ENCODE assay signal across 26 cellular contexts in genomic region chr18:7805096-7805495, GRCh38.
A peak's percentile ranks its signal among the peaks of the same experiment; 100 is the strongest.
DNase-seq lines count a peak whose midpoint lies in the region; ATAC-seq, FAIRE-seq and TF ChIP-seq lines count a peak whose summit lies in the region.
"Had no signal": no experiment of that assay in that cellular context is flagged by ENCODE, and none has a peak within 500 bp of the region (broad histone marks: within the 10 kb centered on the region; RNA-seq: fewer than 3 reads in every experiment).

No MANE protein-coding gene starts in this region.

- WGBS in pancreas, 2 donors: 92 to 95% methylated on average over 2 of the region's 2 CpGs

- peaks cover 2% of the 10 kb centered on the region for H3K9me3 Mint-ChIP-seq in activated T-cell treated with anti-CD3 and anti-CD28 coated beads, Interleukin-2, amount 50 U/mL, for 24 hours
- H3K9me3 Mint-ChIP-seq in activated T-cell treated with anti-CD3 and anti-CD28 coated beads, Interleukin-2, amount 50 U/mL, for 4 hours: no peaks in the 10 kb centered on the region
- no peaks in the 10 kb centered on the region for H3K9me3 Mint-ChIP-seq in activated T-helper 2 cell treated with anti-CD3 and anti-CD28 coated beads, Interferon-gamma antibody, Interleukin-2, Interleukin-4, amounts not matched to agents 10 μg/mL and 5 μg/mL and 100 μg/mL, durations not matched to agents 14 hours and 24 hours and 36 hours
- no peaks in the 10 kb centered on the region for H3K9me3 Mint-ChIP-seq in stimulated activated effector memory CD8-positive, alpha-beta T cell treated with anti-CD3 and anti-CD28 coated beads, Interleukin-12 subunit alpha, Interleukin-12 subunit beta, amount 100 ng/mL, for 72 hours
- H3K9me3 Mint-ChIP-seq: CD4-positive, alpha-beta T cell; CD8-positive, alpha-beta T cell had no signal

- peak overlapping the region; percentile 42 for H3K27ac Mint-ChIP-seq in activated T-cell treated with anti-CD3 and anti-CD28 coated beads, Interleukin-2, amount 50 U/mL, for 24 hours
- H3K27ac Mint-ChIP-seq in activated T-helper 2 cell treated with anti-CD3 and anti-CD28 coated beads, Interferon-gamma antibody, Interleukin-2, Interleukin-4, amounts not matched to agents 10 μg/mL and 5 μg/mL and 100 μg/mL, durations not matched to agents 14 hours and 24 hours and 36 hours: peak overlapping the region; percentile 26
- H3K27ac Mint-ChIP-seq in stimulated activated effector memory CD8-positive, alpha-beta T cell treated with anti-CD3 and anti-CD28 coated beads, Interleukin-12 subunit alpha, Interleukin-12 subunit beta, amount 100 ng/mL, for 72 hours: no peak overlapping the region
- H3K27ac Mint-ChIP-seq: B cell; CD4-positive, alpha-beta T cell; CD8-positive, alpha-beta T cell had no signal

- no peaks in the 10 kb centered on the region for H3F3A ChIP-seq in neural cell (ENCODE audit: insufficient read depth, low read length, poor library complexity, severe bottlenecking)

- H3K27me3 ChIP-seq in neural cell (ENCODE audit: insufficient read depth, low read depth, low read length) (no peaks in the 10 kb centered on the region), pancreas (no peaks in the 10 kb centered on the region)
- H3K27me3 ChIP-seq: BLaER1 treated with 17β-estradiol and CSF1 and Interleukin-3, amounts not matched to agents 10 nM and 100 nM had no signal

- no peak for FAIRE-seq in pancreas (lab: Jason Lieb, UNC)
- FAIRE-seq: A549, GM12878, GM12892, GM18507 had no signal

- no peaks in the 10 kb centered on the region for H3K36me3 Mint-ChIP-seq in activated T-cell treated with anti-CD3 and anti-CD28 coated beads, Interleukin-2, amount 50 U/mL, for 24 hours (ENCODE audit: low read depth)
- H3K36me3 Mint-ChIP-seq in activated T-cell treated with anti-CD3 and anti-CD28 coated beads, Interleukin-2, amount 50 U/mL, for 4 hours (ENCODE audit: insufficient read depth): no peaks in the 10 kb centered on the region
- H3K36me3 Mint-ChIP-seq in activated T-helper 2 cell treated with anti-CD3 and anti-CD28 coated beads, Interferon-gamma antibody, Interleukin-2, Interleukin-4, amounts not matched to agents 10 μg/mL and 5 μg/mL and 100 μg/mL, durations not matched to agents 14 hours and 24 hours and 36 hours (ENCODE audit: low read depth): no peaks in the 10 kb centered on the region
- no peaks in the 10 kb centered on the region for H3K36me3 Mint-ChIP-seq in stimulated activated effector memory CD8-positive, alpha-beta T cell treated with anti-CD3 and anti-CD28 coated beads, Interleukin-12 subunit alpha, Interleukin-12 subunit beta, amount 100 ng/mL, for 72 hours
- H3K36me3 Mint-ChIP-seq: CD8-positive, alpha-beta T cell had no signal

- no peak for DNase-seq in activated T-cell treated with anti-CD3 and anti-CD28 coated beads, Interleukin-2, amount 50 U/mL, for 24 hours
- no peak for DNase-seq in activated T-cell treated with anti-CD3 and anti-CD28 coated beads, Interleukin-2, amount 50 U/mL, for 4 hours
- DNase-seq in activated T-helper 2 cell treated with anti-CD3 and anti-CD28 coated beads, Interferon-gamma antibody, Interleukin-2, Interleukin-4, amounts not matched to agents 10 μg/mL and 5 μg/mL and 100 μg/mL, durations not matched to agents 14 hours and 24 hours and 36 hours (ENCODE audit: low spot score): no peak
- no peak for DNase-seq in stimulated activated effector memory CD8-positive, alpha-beta T cell treated with anti-CD3 and anti-CD28 coated beads, Interleukin-12 subunit alpha, Interleukin-12 subunit beta, amount 100 ng/mL, for 72 hours (ENCODE audit: low spot score in 2 of 2)
- no peak for DNase-seq in pancreas
- DNase-seq: AML-193; CD4-positive, alpha-beta T cell; CD8-positive, alpha-beta T cell; DMS 273 treated with DMSO at 0.1 percent for 48 hours; DMS153; DMS53; DMS79; DND-41; EL; GDM1 had no signal

- H2AFZ ChIP-seq in neural cell (ENCODE audit: low read depth, low read length): no peak overlapping the region

- H3K4me2 ChIP-seq in neural cell (ENCODE audit: low read length): no peak overlapping the region
- H3K4me2 ChIP-seq: BLaER1 treated with 17β-estradiol and CSF1 and Interleukin-3, amounts not matched to agents 10 nM and 100 nM had no signal

- no peak overlapping the region for H3K4me3 Mint-ChIP-seq in activated T-cell treated with anti-CD3 and anti-CD28 coated beads, Interleukin-2, amount 50 U/mL, for 24 hours
- H3K4me3 Mint-ChIP-seq in activated T-cell treated with anti-CD3 and anti-CD28 coated beads, Interleukin-2, amount 50 U/mL, for 4 hours: no peak overlapping the region
- no peak overlapping the region for H3K4me3 Mint-ChIP-seq in activated T-helper 2 cell treated with anti-CD3 and anti-CD28 coated beads, Interferon-gamma antibody, Interleukin-2, Interleukin-4, amounts not matched to agents 10 μg/mL and 5 μg/mL and 100 μg/mL, durations not matched to agents 14 hours and 24 hours and 36 hours (ENCODE audit: low read depth)
- no peak overlapping the region for H3K4me3 Mint-ChIP-seq in stimulated activated effector memory CD8-positive, alpha-beta T cell treated with anti-CD3 and anti-CD28 coated beads, Interleukin-12 subunit alpha, Interleukin-12 subunit beta, amount 100 ng/mL, for 72 hours
- H3K4me3 Mint-ChIP-seq: B cell; CD4-positive, alpha-beta T cell; CD8-positive, alpha-beta T cell had no signal

- H3K27ac ChIP-seq in neural cell (ENCODE audit: low read length) (no peak overlapping the region), pancreas (no peak overlapping the region)
- H3K27ac ChIP-seq: 22Rv1; BLaER1 treated with 17β-estradiol and CSF1 and Interleukin-3, amounts not matched to agents 10 nM and 100 nM; C4-2B had no signal

- H3K4me1 Mint-ChIP-seq in activated T-cell treated with anti-CD3 and anti-CD28 coated beads, Interleukin-2, amount 50 U/mL, for 24 hours (ENCODE audit: low read depth): peaks cover 3% of the 10 kb centered on the region
- no peaks in the 10 kb centered on the region for H3K4me1 Mint-ChIP-seq in activated T-cell treated with anti-CD3 and anti-CD28 coated beads, Interleukin-2, amount 50 U/mL, for 4 hours (ENCODE audit: low read depth)
- peaks cover 7% of the 10 kb centered on the region for H3K4me1 Mint-ChIP-seq in activated T-helper 2 cell treated with anti-CD3 and anti-CD28 coated beads, Interferon-gamma antibody, Interleukin-2, Interleukin-4, amounts not matched to agents 10 μg/mL and 5 μg/mL and 100 μg/mL, durations not matched to agents 14 hours and 24 hours and 36 hours (ENCODE audit: low read depth)
- H3K4me1 Mint-ChIP-seq in stimulated activated effector memory CD8-positive, alpha-beta T cell treated with anti-CD3 and anti-CD28 coated beads, Interleukin-12 subunit alpha, Interleukin-12 subunit beta, amount 100 ng/mL, for 72 hours: no peaks in the 10 kb centered on the region
- H3K4me1 Mint-ChIP-seq: B cell had no signal

- no peak overlapping the region for H3K4me3 ChIP-seq in neural cell (ENCODE audit: low read length)
- no peak overlapping the region for H3K4me3 ChIP-seq in pancreas
- H3K4me3 ChIP-seq: A549; BLaER1 treated with 17β-estradiol and CSF1 and Interleukin-3, amounts not matched to agents 10 nM and 100 nM; GM12878 had no signal

- H3K4me1 ChIP-seq in pancreas: no peaks in the 10 kb centered on the region

- no peaks in the 10 kb centered on the region for H4K20me1 ChIP-seq in neural cell (ENCODE audit: insufficient read depth)
- H4K20me1 ChIP-seq: BLaER1 treated with 17β-estradiol and CSF1 and Interleukin-3, amounts not matched to agents 10 nM and 100 nM had no signal

- TF ChIP-seq CTCF in neural cell (IDR thresholded peaks at IDR 0.05; ENCODE audit: poor library complexity, severe bottlenecking) (no peak), pancreas (IDR thresholded peaks at IDR 0.05) (no peak)

- no peaks in the 10 kb centered on the region for H3K9me2 ChIP-seq in neural cell (ENCODE audit: insufficient read depth, low read length)

- TF ChIP-seq EP300 in neural cell (conservative IDR thresholded peaks at IDR 0.05; ENCODE audit: poor library complexity, severe bottlenecking): peak; percentile 51

- H3K79me2 ChIP-seq in neural cell (replicated peaks; ENCODE audit: insufficient read depth, low read length): no peaks in the 10 kb centered on the region

- H3K27me3 Mint-ChIP-seq in activated T-cell treated with anti-CD3 and anti-CD28 coated beads, Interleukin-2, amount 50 U/mL, for 24 hours: no peaks in the 10 kb centered on the region
- no peaks in the 10 kb centered on the region for H3K27me3 Mint-ChIP-seq in activated T-cell treated with anti-CD3 and anti-CD28 coated beads, Interleukin-2, amount 50 U/mL, for 4 hours (ENCODE audit: low read depth)
- no peaks in the 10 kb centered on the region for H3K27me3 Mint-ChIP-seq in activated T-helper 2 cell treated with anti-CD3 and anti-CD28 coated beads, Interferon-gamma antibody, Interleukin-2, Interleukin-4, amounts not matched to agents 10 μg/mL and 5 μg/mL and 100 μg/mL, durations not matched to agents 14 hours and 24 hours and 36 hours (ENCODE audit: low read depth)
- H3K27me3 Mint-ChIP-seq: B cell; CD4-positive, alpha-beta T cell had no signal

- TF ChIP-seq RAD21 in neural cell (conservative IDR thresholded peaks at IDR 0.05): no peak

- H3K9me3 ChIP-seq in neural cell (ENCODE audit: low read length) (no peaks in the 10 kb centered on the region), pancreas (no peaks in the 10 kb centered on the region)
- H3K9me3 ChIP-seq: A549; BLaER1 treated with 17β-estradiol and CSF1 and Interleukin-3, amounts not matched to agents 10 nM and 100 nM had no signal

- no peak overlapping the region for H3K9ac ChIP-seq in neural cell (ENCODE audit: low read length)
- H3K9ac ChIP-seq: BLaER1 treated with 17β-estradiol and CSF1 and Interleukin-3, amounts not matched to agents 10 nM and 100 nM had no signal

- intact Hi-C loops in activated T-helper 2 cell treated with anti-CD3 and anti-CD28 coated beads, Interferon-gamma antibody, Interleukin-2, Interleukin-4, amounts not matched to agents 10 μg/mL and 5 μg/mL and 100 μg/mL, durations not matched to agents 14 hours and 24 hours and 36 hours (cut with micrococcal nuclease): no loop called here
- intact Hi-C loops in pancreas (cut with DNase I): no loop called here

- ATAC-seq in activated T-cell treated with anti-CD3 and anti-CD28 coated beads, Interleukin-2, amount 50 U/mL, for 4 hours: no peak
- peak; percentile 66 for ATAC-seq in stimulated activated effector memory CD8-positive, alpha-beta T cell treated with anti-CD3 and anti-CD28 coated beads, Interleukin-12 subunit alpha, Interleukin-12 subunit beta, amount 100 ng/mL, for 72 hours
- ATAC-seq in GM18511 (IDR thresholded peaks at IDR 0.05; ENCODE audit: unreplicated experiment) (no peak), pancreas (no peak), GM18907 (IDR thresholded peaks at IDR 0.05; ENCODE audit: unreplicated experiment) (no peak)
- ATAC-seq: CD8-positive, alpha-beta T cell; GM12878 had no signal

- H3K36me3 ChIP-seq in neural cell (ENCODE audit: insufficient read depth, low read length): no peaks in the 10 kb centered on the region
- H3K36me3 ChIP-seq in pancreas: no peaks in the 10 kb centered on the region
- H3K36me3 ChIP-seq: BLaER1 treated with 17β-estradiol and CSF1 and Interleukin-3, amounts not matched to agents 10 nM and 100 nM had no signal

TF ChIP-seq in neural cell, 6 proteins besides CTCF, POLR2A, EP300 and RAD21 (continues in another document):
- TF ChIP-seq MXI1 (conservative IDR thresholded peaks at IDR 0.05; ENCODE audit: poor library complexity, severe bottlenecking): no peak
